Comparison of ENCODE assay signal across 5 cellular contexts in the genomic region with DNA sequence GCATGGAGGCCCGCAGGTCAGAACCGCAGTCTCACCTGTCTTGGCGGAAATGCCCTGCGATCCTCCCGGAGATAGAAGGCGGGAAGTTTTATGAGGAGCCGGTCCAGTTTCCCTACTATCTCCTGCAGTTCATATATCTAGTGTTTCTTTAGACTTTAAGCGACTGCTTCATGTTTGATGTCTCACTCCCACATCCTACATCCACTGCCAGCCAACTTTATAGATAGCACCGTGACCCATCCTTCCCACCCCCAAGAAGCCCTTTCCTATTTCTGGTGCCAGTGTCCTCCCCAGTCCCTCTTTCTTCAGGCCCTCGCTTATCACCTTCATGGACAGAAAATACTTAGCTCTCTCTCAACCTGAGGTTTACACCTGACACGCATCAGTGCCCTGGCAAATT. TPM values are rescaled to one million over a fixed set of nuclear protein-coding genes. Genes with fewer than 3 reads are reported as not detected.
"Had no signal": no experiment of that assay in that cellular context is flagged by ENCODE, and none has a peak within 500 bp of the region (broad histone marks: within the 10 kb centered on the region; RNA-seq: fewer than 3 reads in every experiment).

No MANE protein-coding gene starts in this region.

RNA-seq across cellular contexts. Expression of a gene that starts 0.9 kb away (rescaled TPM):
- total RNA-seq: fibroblast of villous mesenchyme had no signal
- polyA plus RNA-seq: esophagus, fibroblast of lung, heart left ventricle, heart right ventricle had no signal
